Comparison of ENCODE assay signal across 27 cellular contexts in genomic region chr17:66967867-66968543, GRCh38. TPM values are rescaled to one million over a fixed set of nuclear protein-coding genes. Genes with fewer than 3 reads are reported as not detected.
DNase-seq lines count a peak whose midpoint lies in the region; ATAC-seq and TF ChIP-seq lines count a peak whose summit lies in the region.
"Had no signal": no experiment of that assay in that cellular context is flagged by ENCODE, and none has a peak within 500 bp of the region (broad histone marks: within the 10 kb centered on the region; RNA-seq: fewer than 3 reads in every experiment).

No MANE protein-coding gene starts in this region.

- no peak overlapping the region for H3K27ac Mint-ChIP-seq in Caco-2 (ENCODE audit: unreplicated experiment)
- H3K27ac Mint-ChIP-seq in neural crest cell (ENCODE audit: unreplicated experiment) = no peak overlapping the region
- no peak overlapping the region for H3K27ac Mint-ChIP-seq in activated T-helper 1 cell treated with anti-CD3 and anti-CD28 coated beads, Interleukin-12 subunit alpha, Interleukin-12 subunit beta, Interleukin-2, Interleukin-4 antibody, amounts not matched to agents 30 ng/mL and 10 ng/mL and 1 ng/mL, durations not matched to agents 14 hours and 24 hours and 36 hours
- H3K27ac Mint-ChIP-seq: activated naive CD4-positive, alpha-beta T cell treated with anti-CD3 and anti-CD28 coated beads, Interleukin-2, amount 10 ng/mL, durations not matched to agents 7 days and 5 days; B cell had no signal

- POLR2A ChIA-PET in Caco-2 (lab: Charles Lee) = no interaction called here

- H3K27me3 ChIP-seq in Caco-2 (replicated peaks; ENCODE audit: control insufficient read depth, insufficient read depth, low read length) = no peaks in the 10 kb centered on the region
- peaks cover 44% of the 10 kb centered on the region for H3K27me3 ChIP-seq in HAP-1 (ENCODE audit: low read depth)
- H3K27me3 ChIP-seq: vagina had no signal

- H3K36me3 Mint-ChIP-seq in Caco-2 (ENCODE audit: insufficient read depth, unreplicated experiment) (peaks cover 6% of the 10 kb centered on the region), neural crest cell (ENCODE audit: low read depth) (peaks cover 3% of the 10 kb centered on the region)
- H3K36me3 Mint-ChIP-seq in activated T-helper 1 cell treated with anti-CD3 and anti-CD28 coated beads, Interleukin-12 subunit alpha, Interleukin-12 subunit beta, Interleukin-2, Interleukin-4 antibody, amounts not matched to agents 30 ng/mL and 10 ng/mL and 1 ng/mL, durations not matched to agents 14 hours and 24 hours and 36 hours (ENCODE audit: low read depth) = no peaks in the 10 kb centered on the region
- H3K36me3 Mint-ChIP-seq: activated naive CD4-positive, alpha-beta T cell treated with anti-CD3 and anti-CD28 coated beads, Interleukin-2, amount 10 ng/mL, durations not matched to agents 7 days and 5 days had no signal

- H3K9me3 ChIP-seq in Caco-2 = no peaks in the 10 kb centered on the region
- H3K9me3 ChIP-seq in HAP-1 = no peaks in the 10 kb centered on the region
- H3K9me3 ChIP-seq: left ventricle myocardium inferior, thoracic aorta, vagina had no signal

- H3K36me3 ChIP-seq in Caco-2 (ENCODE audit: control insufficient read depth, insufficient read depth, low read length) = peaks cover 2% of the 10 kb centered on the region; the same call in 1 of the 2 replicates
- no peaks in the 10 kb centered on the region for H3K36me3 ChIP-seq in HAP-1 (replicated peaks)
- H3K36me3 ChIP-seq: brain microvascular endothelial cell, left ventricle myocardium inferior, thoracic aorta, vagina had no signal

- no TSS peak for BruUV-seq in Caco-2 (replicated peaks; lab: Mats Ljungman, UMichigan)

- DNase-seq in NCI-H2227 (lab: John Stamatoyannopoulos, UW; ENCODE audit: unreplicated experiment) (peak; percentile 53), NCI-H2227 treated with DMSO at 0.1 percent for 48 hours (lab: John Stamatoyannopoulos, UW) (no peak), Caco-2 (no peak), NCI-H69 (lab: John Stamatoyannopoulos, UW) (peak; percentile 82), neural crest cell (ENCODE audit: low read depth, low spot score) (no peak), HAP-1 (ENCODE audit: low spot score in 2 of 2) (no peak)
- no peak for DNase-seq in activated T-helper 1 cell treated with anti-CD3 and anti-CD28 coated beads, Interleukin-12 subunit alpha, Interleukin-12 subunit beta, Interleukin-2, Interleukin-4 antibody, amounts not matched to agents 30 ng/mL and 10 ng/mL and 1 ng/mL, durations not matched to agents 14 hours and 24 hours and 36 hours (ENCODE audit: low spot score)
- DNase-seq: activated CD4-positive, alpha-beta T cell treated with anti-CD3 and anti-CD28 coated beads, Interleukin-2, amount 50 U/mL, for 1 hour; activated naive CD4-positive, alpha-beta T cell treated with anti-CD3 and anti-CD28 coated beads, Interleukin-2, amount 10 ng/mL, durations not matched to agents 7 days and 5 days; brain microvascular endothelial cell; left ventricle myocardium inferior; mesendoderm; NCI-H1694 treated with DMSO at 0.1 percent for 48 hours; NCI-H226; SHP77 treated with DMSO at 0.1 percent for 48 hours; stimulated activated naive CD4-positive, alpha-beta T cell treated with Interleukin-2 at 50 U/mL for 16 hours; SW 1271; T-helper 9 cell; WERI-Rb-1 had no signal

- in situ Hi-C loops in HAP-1 (cut with MboI; ENCODE audit: low sequenced_read_pairs) = no loop called here

- H3K27me3 Mint-ChIP-seq in Caco-2 (ENCODE audit: insufficient read depth, unreplicated experiment) (no peaks in the 10 kb centered on the region), neural crest cell (ENCODE audit: low read depth) (peaks cover 44% of the 10 kb centered on the region)
- H3K27me3 Mint-ChIP-seq in activated T-helper 1 cell treated with anti-CD3 and anti-CD28 coated beads, Interleukin-12 subunit alpha, Interleukin-12 subunit beta, Interleukin-2, Interleukin-4 antibody, amounts not matched to agents 30 ng/mL and 10 ng/mL and 1 ng/mL, durations not matched to agents 14 hours and 24 hours and 36 hours (ENCODE audit: insufficient read depth) = peaks cover 38% of the 10 kb centered on the region

- intact Hi-C loops in Caco-2 (cut with micrococcal nuclease; ENCODE audit: unreplicated experiment) = no loop called here
- intact Hi-C loops in activated T-helper 1 cell treated with anti-CD3 and anti-CD28 coated beads, Interleukin-12 subunit alpha, Interleukin-12 subunit beta, Interleukin-2, Interleukin-4 antibody, amounts not matched to agents 30 ng/mL and 10 ng/mL and 1 ng/mL, durations not matched to agents 14 hours and 24 hours and 36 hours (cut with micrococcal nuclease) = no loop called here

- TF ChIP-seq CTCF in Caco-2 (IDR thresholded peaks at IDR 0.05; ENCODE audit: insufficient read depth in 1 of 2, low read depth in 1 of 2, low read length in 1 of 2, severe bottlenecking in 1 of 2, unreplicated experiment in 1 of 2) (no peak), neural crest cell (conservative IDR thresholded peaks at IDR 0.05) (no peak)

- peaks cover 54% of the 10 kb centered on the region for H3K4me1 ChIP-seq in Caco-2
- no peaks in the 10 kb centered on the region for H3K4me1 ChIP-seq in HAP-1

- CTCF ChIA-PET in Caco-2 (lab: Charles Lee) = no interaction called here

- H3K4me3 Mint-ChIP-seq in Caco-2 (ENCODE audit: unreplicated experiment) = peak overlapping the region; percentile 46
- peak overlapping the region; percentile 89 for H3K4me3 Mint-ChIP-seq in neural crest cell
- H3K4me3 Mint-ChIP-seq in activated T-helper 1 cell treated with anti-CD3 and anti-CD28 coated beads, Interleukin-12 subunit alpha, Interleukin-12 subunit beta, Interleukin-2, Interleukin-4 antibody, amounts not matched to agents 30 ng/mL and 10 ng/mL and 1 ng/mL, durations not matched to agents 14 hours and 24 hours and 36 hours = no peak overlapping the region
- H3K4me3 Mint-ChIP-seq: activated naive CD4-positive, alpha-beta T cell treated with anti-CD3 and anti-CD28 coated beads, Interleukin-2, amount 10 ng/mL, durations not matched to agents 7 days and 5 days had no signal

- no peak overlapping the region for H3K4me3 ChIP-seq in Caco-2 (ENCODE audit: low read depth, low read length)
- no peak overlapping the region for H3K4me3 ChIP-seq in HAP-1
- H3K4me3 ChIP-seq: left ventricle myocardium inferior, thoracic aorta, vagina had no signal

- H3K4me1 Mint-ChIP-seq in Caco-2 (ENCODE audit: low read depth, unreplicated experiment) (peaks cover 41% of the 10 kb centered on the region), neural crest cell (peaks cover 44% of the 10 kb centered on the region)
- no peaks in the 10 kb centered on the region for H3K4me1 Mint-ChIP-seq in activated T-helper 1 cell treated with anti-CD3 and anti-CD28 coated beads, Interleukin-12 subunit alpha, Interleukin-12 subunit beta, Interleukin-2, Interleukin-4 antibody, amounts not matched to agents 30 ng/mL and 10 ng/mL and 1 ng/mL, durations not matched to agents 14 hours and 24 hours and 36 hours (ENCODE audit: low read depth)

- no peak for ATAC-seq in HG02852 (IDR thresholded peaks at IDR 0.05; ENCODE audit: unreplicated experiment)
- ATAC-seq: HCT116 had no signal

- H3K9me3 Mint-ChIP-seq in Caco-2 (ENCODE audit: unreplicated experiment) = no peaks in the 10 kb centered on the region
- no peaks in the 10 kb centered on the region for H3K9me3 Mint-ChIP-seq in neural crest cell
- H3K9me3 Mint-ChIP-seq in activated T-helper 1 cell treated with anti-CD3 and anti-CD28 coated beads, Interleukin-12 subunit alpha, Interleukin-12 subunit beta, Interleukin-2, Interleukin-4 antibody, amounts not matched to agents 30 ng/mL and 10 ng/mL and 1 ng/mL, durations not matched to agents 14 hours and 24 hours and 36 hours = no peaks in the 10 kb centered on the region
- H3K9me3 Mint-ChIP-seq: activated naive CD4-positive, alpha-beta T cell treated with anti-CD3 and anti-CD28 coated beads, Interleukin-2, amount 10 ng/mL, durations not matched to agents 7 days and 5 days had no signal

RNA-seq across cellular contexts. Expression of gene CACNG4, which starts 3.5 kb away (rescaled TPM):
- total RNA-seq in Caco-2 (2022) = 10.1 and 12.8 TPM in 2 replicates
- 38.4 and 38.9 TPM in 2 replicates for total RNA-seq in neural crest cell
- not detected in 2 replicates for total RNA-seq in activated T-helper 1 cell treated with anti-CD3 and anti-CD28 coated beads, Interleukin-12 subunit alpha, Interleukin-12 subunit beta, Interleukin-2, Interleukin-4 antibody, amounts not matched to agents 30 ng/mL and 10 ng/mL and 1 ng/mL, durations not matched to agents 14 hours and 24 hours and 36 hours
- total RNA-seq: B cell, endothelial cell of umbilical vein, fibroblast of lung, HT1080, left ventricle myocardium inferior, thoracic aorta had no signal

Comparison
In these comparisons a context has a peak if more than half of its experiments do, and no peak if none do; other contexts are left out.
1. DNase-seq: peak in NCI-H2227 (single experiment) and NCI-H69 (single experiment); none in NCI-H2227 treated with DMSO at 0.1 percent for 48 hours (single experiment), Caco-2 (0 of 2), neural crest cell (single experiment), HAP-1 (0 of 2) and activated T-helper 1 cell treated with anti-CD3 and anti-CD28 coated beads, Interleukin-12 subunit alpha, Interleukin-12 subunit beta, Interleukin-2, Interleukin-4 antibody, amounts not matched to agents 30 ng/mL and 10 ng/mL and 1 ng/mL, durations not matched to agents 14 hours and 24 hours and 36 hours (single experiment).
2. RNA of gene CACNG4, which starts 3.5 kb away (total RNA-seq): 38.4 to 38.9 TPM in neural crest cell and 10.1 to 12.8 TPM in Caco-2; not detected in activated T-helper 1 cell treated with anti-CD3 and anti-CD28 coated beads, Interleukin-12 subunit alpha, Interleukin-12 subunit beta, Interleukin-2, Interleukin-4 antibody, amounts not matched to agents 30 ng/mL and 10 ng/mL and 1 ng/mL, durations not matched to agents 14 hours and 24 hours and 36 hours; every median in the first group is over 10 times any median in the second.